Comparison of ENCODE assay signal across 8 cellular contexts in the genomic region with DNA sequence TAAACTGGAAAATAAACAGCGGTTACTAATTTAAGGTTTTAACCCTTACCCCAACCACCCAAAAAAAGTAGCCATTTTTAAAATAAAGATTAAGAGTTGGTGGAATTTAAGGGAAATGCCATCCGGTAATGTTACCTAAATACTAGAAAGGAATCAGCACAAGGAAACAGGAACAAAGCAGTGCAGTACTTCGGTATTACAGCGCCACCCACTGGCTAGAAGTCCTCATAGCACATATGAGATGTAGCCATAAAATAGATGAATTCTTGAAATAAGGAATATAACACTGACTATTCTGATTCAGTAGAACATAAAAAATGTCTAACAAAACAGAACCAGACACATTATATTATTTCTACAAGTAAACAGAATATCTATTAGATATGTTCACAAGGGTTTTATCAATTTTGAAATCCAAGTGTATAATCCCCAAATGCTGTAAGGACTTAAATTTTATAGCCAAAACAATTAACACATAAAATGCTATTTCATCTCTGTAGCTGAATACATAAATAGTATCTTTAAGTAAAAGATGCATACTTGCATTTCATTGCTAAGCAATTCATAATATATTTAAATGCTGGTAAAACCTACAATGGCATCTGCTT. TPM values are rescaled to one million over a fixed set of nuclear protein-coding genes. Genes with fewer than 3 reads are reported as not detected.
DNase-seq lines count a peak whose midpoint lies in the region; ATAC-seq and TF ChIP-seq lines count a peak whose summit lies in the region.

No MANE protein-coding gene starts in this region.

- TF ChIP-seq POLR2A in prostate gland (IDR thresholded peaks at IDR 0.05): no peak

- H3K36me3 Mint-ChIP-seq in GM23338 (ENCODE audit: low read depth) (peaks cover 10% of the 10 kb centered on the region; the same call in 1 of the 3 replicates), glutamatergic neuron (ENCODE audit: unreplicated experiment) (no peaks in the 10 kb centered on the region)

- no peak overlapping the region for H3K27ac Mint-ChIP-seq in GM23338
- H3K27ac Mint-ChIP-seq in glutamatergic neuron (ENCODE audit: unreplicated experiment): no peak overlapping the region

- H3K9me2 ChIP-seq in GM23338 (ENCODE audit: insufficient read depth): no peaks in the 10 kb centered on the region
- no peaks in the 10 kb centered on the region for H3K9me2 ChIP-seq in Loucy (replicated peaks; ENCODE audit: low read depth, low read length)

- H3K4me1 Mint-ChIP-seq in GM23338 (0 out of 3 replicates have a peak, but pooled peaks cover 2% of the 10 kb centered on the region), glutamatergic neuron (ENCODE audit: low read depth, unreplicated experiment) (no peaks in the 10 kb centered on the region)

- WGBS in prostate gland: 17% methylated on average over 4 of the region's 4 CpGs

- H3K27me3 Mint-ChIP-seq in GM23338 (ENCODE audit: insufficient read depth, low read depth, poor library complexity) (peaks cover 4% of the 10 kb centered on the region), glutamatergic neuron (ENCODE audit: unreplicated experiment) (no peaks in the 10 kb centered on the region)

- H3K4me3 ChIP-seq in GM23338: no peak overlapping the region
- no peak overlapping the region for H3K4me3 ChIP-seq in Loucy (ENCODE audit: low read length, poor library complexity, severe bottlenecking)
- H3K4me3 ChIP-seq in prostate gland: no peak overlapping the region

- H4K20me1 ChIP-seq in GM23338 (replicated peaks; ENCODE audit: insufficient read depth) (no peaks in the 10 kb centered on the region), Loucy (ENCODE audit: insufficient read depth, low read length, poor library complexity, severe bottlenecking) (no peaks in the 10 kb centered on the region)

- H3F3A ChIP-seq in GM23338 (replicated peaks; ENCODE audit: low read depth): no peaks in the 10 kb centered on the region
- no peaks in the 10 kb centered on the region for H3F3A ChIP-seq in Loucy (ENCODE audit: low read depth)

- H3K4me3 Mint-ChIP-seq in GM23338 (no peak overlapping the region), glutamatergic neuron (ENCODE audit: unreplicated experiment) (no peak overlapping the region)

- peak; percentile 66 for ATAC-seq in GM23338

- H3K27ac ChIP-seq in GM23338 (ENCODE audit: low read depth) (no peak overlapping the region), prostate gland (no peak overlapping the region)

- intact Hi-C loops in prostate gland (cut with DNase I): loop anchor here (5.0 kb wide), 1 partner anchor 525 kb away; no protein-coding TSS in a partner anchor

- H3K9me3 ChIP-seq in Loucy (ENCODE audit: insufficient read depth, low read depth, low read length): no peaks in the 10 kb centered on the region
- H3K9me3 ChIP-seq in prostate gland: no peaks in the 10 kb centered on the region

- H3K4me1 ChIP-seq in GM23338 (ENCODE audit: insufficient read depth): no peaks in the 10 kb centered on the region
- no peaks in the 10 kb centered on the region for H3K4me1 ChIP-seq in Loucy (ENCODE audit: insufficient read depth, low read length, poor library complexity, severe bottlenecking)
- H3K4me1 ChIP-seq in prostate gland (replicated peaks): no peaks in the 10 kb centered on the region

- no peak overlapping the region for H3K9ac ChIP-seq in Loucy (ENCODE audit: low read depth, low read length, poor library complexity, severe bottlenecking)

- H3K4me2 ChIP-seq in GM23338: no peak overlapping the region
- H3K4me2 ChIP-seq in Loucy (ENCODE audit: low read depth, low read length, poor library complexity, severe bottlenecking): no peak overlapping the region

- no peaks in the 10 kb centered on the region; the same call in 2 of the 3 replicates for H3K9me3 Mint-ChIP-seq in GM23338
- H3K9me3 Mint-ChIP-seq in glutamatergic neuron (ENCODE audit: unreplicated experiment): no peaks in the 10 kb centered on the region

- H3K27me3 ChIP-seq in GM23338 (ENCODE audit: insufficient read depth) (no peaks in the 10 kb centered on the region), Loucy (ENCODE audit: insufficient read depth, low read length, poor library complexity, severe bottlenecking) (no peaks in the 10 kb centered on the region), prostate gland (replicated peaks; ENCODE audit: insufficient read depth) (no peaks in the 10 kb centered on the region)

- H2AFZ ChIP-seq in GM23338: no peak overlapping the region
- no peak overlapping the region for H2AFZ ChIP-seq in Loucy (ENCODE audit: low read length)

- TF ChIP-seq CTCF in GM23338 (conservative IDR thresholded peaks at IDR 0.05; ENCODE audit: low read depth in 2 of 2) (peak; percentile 94 to 99), Loucy (conservative IDR thresholded peaks at IDR 0.05; ENCODE audit: low read length) (peak; percentile 98), glutamatergic neuron (IDR thresholded peaks at IDR 0.05; ENCODE audit: partially characterized antibody, unreplicated experiment) (peak; percentile 96), prostate gland (IDR thresholded peaks at IDR 0.05) (peak; percentile 37 to 86 (median 86))

- no peaks in the 10 kb centered on the region for H3K36me3 ChIP-seq in GM23338 (ENCODE audit: insufficient read depth)
- H3K36me3 ChIP-seq in Loucy (ENCODE audit: insufficient read depth, low read length): no peaks in the 10 kb centered on the region; the same call in 1 of the 2 replicates
- H3K36me3 ChIP-seq in prostate gland: no peaks in the 10 kb centered on the region

- DNase-seq in GM03348 (ENCODE audit: low spot score) (peak; percentile 75), GM23338 (ENCODE audit: low spot score) (peak; percentile 80), SHP77 treated with DMSO at 0.1 percent for 48 hours (lab: John Stamatoyannopoulos, UW) (peak; percentile 18), glutamatergic neuron (peak; percentile 80), prostate gland (ENCODE audit: low spot score) (peak; percentile 58)
- peak; percentile 1 to 11 (median 6) for DNase-seq in activated naive CD4-positive, alpha-beta T cell (lab: John Stamatoyannopoulos, UW)
- no peak for DNase-seq in effector CD8-positive, alpha-beta T cell (lab: John Stamatoyannopoulos, UW)

- H3K79me2 ChIP-seq in GM23338 (replicated peaks; ENCODE audit: insufficient read depth): no peaks in the 10 kb centered on the region
- H3K79me2 ChIP-seq in Loucy (ENCODE audit: insufficient read depth, low read length): no peaks in the 10 kb centered on the region

TF ChIP-seq in GM23338, 12 proteins besides CTCF, POLR2A, EP300 and RAD21:
- TF ChIP-seq, protein P1, sequence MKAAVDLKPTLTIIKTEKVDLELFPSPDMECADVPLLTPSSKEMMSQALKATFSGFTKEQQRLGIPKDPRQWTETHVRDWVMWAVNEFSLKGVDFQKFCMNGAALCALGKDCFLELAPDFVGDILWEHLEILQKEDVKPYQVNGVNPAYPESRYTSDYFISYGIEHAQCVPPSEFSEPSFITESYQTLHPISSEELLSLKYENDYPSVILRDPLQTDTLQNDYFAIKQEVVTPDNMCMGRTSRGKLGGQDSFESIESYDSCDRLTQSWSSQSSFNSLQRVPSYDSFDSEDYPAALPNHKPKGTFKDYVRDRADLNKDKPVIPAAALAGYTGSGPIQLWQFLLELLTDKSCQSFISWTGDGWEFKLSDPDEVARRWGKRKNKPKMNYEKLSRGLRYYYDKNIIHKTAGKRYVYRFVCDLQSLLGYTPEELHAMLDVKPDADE (IDR thresholded peaks at IDR 0.05): no peak
- no peak for TF ChIP-seq STAT1 (IDR thresholded peaks at IDR 0.05; ENCODE audit: unreplicated experiment)
- no peak for TF ChIP-seq JUNB (IDR thresholded peaks at IDR 0.05; ENCODE audit: unreplicated experiment)

RNA-seq across cellular contexts. Expression of a gene that starts 58.8 kb away (rescaled TPM):
- total RNA-seq in GM23338 (2014; rRNA removed; shearing (Covaris generic)): 3.7 and 6.8 TPM in 2 replicates
- 0.09 and 0.34 TPM in 2 replicates for polyA plus RNA-seq in GM23338 (2016; fragmentation: Nextera tagmentation; extraction: Ambion mirVana)
- total RNA-seq in glutamatergic neuron (ENCODE audit: unreplicated experiment): 1.3 TPM
- 10 to 100 TPM in 1 of 2 donors, 1 to 10 TPM in 1; 9.5 to 16.1 TPM for total RNA-seq in prostate gland
